Comparison of ENCODE assay signal across 1 cellular context in the genomic region with DNA sequence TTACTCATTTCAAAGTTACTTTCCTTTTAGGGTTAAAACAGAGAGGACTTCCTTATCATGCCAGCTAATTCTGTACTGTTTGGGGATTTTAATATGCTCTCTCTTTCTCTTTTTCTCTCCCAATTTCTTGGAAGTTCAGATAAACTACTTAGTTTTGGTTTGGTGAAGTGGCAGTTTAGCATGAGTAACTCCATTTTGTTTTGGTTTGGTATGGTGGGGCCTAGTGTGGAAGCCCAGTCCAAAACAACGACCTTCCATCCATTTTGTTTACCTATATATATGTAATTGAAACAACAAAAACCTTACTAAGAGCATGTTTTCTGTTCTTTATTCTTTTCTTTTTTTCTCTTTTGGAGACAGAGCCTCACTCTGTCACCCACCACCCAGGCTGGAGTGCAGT.
TF ChIP-seq lines count a peak whose summit lies in the region.

No MANE protein-coding gene starts in this region.

TF ChIP-seq in K562, 482 proteins besides CTCF, POLR2A, EP300 and RAD21 (continued from another document and continues in another):
- TF ChIP-seq, protein P1, sequence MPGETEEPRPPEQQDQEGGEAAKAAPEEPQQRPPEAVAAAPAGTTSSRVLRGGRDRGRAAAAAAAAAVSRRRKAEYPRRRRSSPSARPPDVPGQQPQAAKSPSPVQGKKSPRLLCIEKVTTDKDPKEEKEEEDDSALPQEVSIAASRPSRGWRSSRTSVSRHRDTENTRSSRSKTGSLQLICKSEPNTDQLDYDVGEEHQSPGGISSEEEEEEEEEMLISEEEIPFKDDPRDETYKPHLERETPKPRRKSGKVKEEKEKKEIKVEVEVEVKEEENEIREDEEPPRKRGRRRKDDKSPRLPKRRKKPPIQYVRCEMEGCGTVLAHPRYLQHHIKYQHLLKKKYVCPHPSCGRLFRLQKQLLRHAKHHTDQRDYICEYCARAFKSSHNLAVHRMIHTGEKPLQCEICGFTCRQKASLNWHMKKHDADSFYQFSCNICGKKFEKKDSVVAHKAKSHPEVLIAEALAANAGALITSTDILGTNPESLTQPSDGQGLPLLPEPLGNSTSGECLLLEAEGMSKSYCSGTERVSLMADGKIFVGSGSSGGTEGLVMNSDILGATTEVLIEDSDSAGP (CRISPR knock-in tag; IDR thresholded peaks at IDR 0.05), result no peak
- TF ChIP-seq ATF4 (CRISPR knock-in tag; IDR thresholded peaks at IDR 0.05) (peak; percentile 75), ZNF212 (CRISPR knock-in tag; IDR thresholded peaks at IDR 0.05) (peak; percentile 76; the same call in 1 of the 2 replicates), POLR3G (IDR thresholded peaks at IDR 0.05; ENCODE audit: extremely low read depth, insufficient read length, insufficient replicate concordance) (no peak), ZNF707 (CRISPR knock-in tag; conservative IDR thresholded peaks at IDR 0.05) (peak; percentile 67), SREBF2 (CRISPR knock-in tag; IDR thresholded peaks at IDR 0.05) (no peak), ZNF263 (CRISPR knock-in tag; IDR thresholded peaks at IDR 0.05; ENCODE audit: borderline replicate concordance) (no peak), CSDE1 (IDR thresholded peaks at IDR 0.05) (no peak), ZNF239 (CRISPR knock-in tag; IDR thresholded peaks at IDR 0.05) (peak; percentile 86), ZNF347 (CRISPR knock-in tag; IDR thresholded peaks at IDR 0.05; ENCODE audit: low read depth) (no peak), RREB1 (CRISPR knock-in tag; IDR thresholded peaks at IDR 0.05) (peak; percentile 73; the same call in 1 of the 2 replicates), ILK (tag; IDR thresholded peaks at IDR 0.05; ENCODE audit: borderline replicate concordance, low read depth) (peak; percentile 88), ZNF274 (IDR thresholded peaks at IDR 0.05; ENCODE audit: borderline replicate concordance, low read depth, low read length) (no peak), ZKSCAN1 (IDR thresholded peaks at IDR 0.05; ENCODE audit: low read depth, low read length) (no peak), NFXL1 (CRISPR knock-in tag; IDR thresholded peaks at IDR 0.05) (peak; percentile 94), NR2C1 (IDR thresholded peaks at IDR 0.05) (no peak), NR2C1 (tag; IDR thresholded peaks at IDR 0.05) (peak; percentile 88), NCOA1 (IDR thresholded peaks at IDR 0.05; ENCODE audit: low read depth) (no peak), ZFP1 (CRISPR knock-in tag; IDR thresholded peaks at IDR 0.05) (peak; percentile 76; the same call in 1 of the 2 replicates), ATF2 (CRISPR knock-in tag; IDR thresholded peaks at IDR 0.05) (no peak), ZNF584 (CRISPR knock-in tag; IDR thresholded peaks at IDR 0.05; ENCODE audit: low read depth) (peak; percentile 84), MAFK (IDR thresholded peaks at IDR 0.05; ENCODE audit: low read length) (no peak), RNF2 (IDR thresholded peaks at IDR 0.05) (no peak), NFIX (CRISPR knock-in tag; IDR thresholded peaks at IDR 0.05; ENCODE audit: low read depth) (peak; percentile 37; the same call in 1 of the 2 replicates), PATZ1 (CRISPR knock-in tag; IDR thresholded peaks at IDR 0.05; ENCODE audit: borderline replicate concordance) (peak; percentile 86), BCOR (IDR thresholded peaks at IDR 0.05) (no peak), RBM15 (IDR thresholded peaks at IDR 0.05; ENCODE audit: insufficient read depth, low read length) (no peak), ZNF699 (CRISPR knock-in tag; IDR thresholded peaks at IDR 0.05; ENCODE audit: insufficient replicate concordance) (no peak), ETV5 (CRISPR knock-in tag; IDR thresholded peaks at IDR 0.05; ENCODE audit: low read depth) (no peak), BRD9 (IDR thresholded peaks at IDR 0.05; ENCODE audit: low read depth, partially characterized antibody) (no peak), ZNF75A (CRISPR knock-in tag; IDR thresholded peaks at IDR 0.05) (0 out of 2 replicates have a peak, but pooled peaks have one; percentile 65)
- TF ChIP-seq, protein P2, sequence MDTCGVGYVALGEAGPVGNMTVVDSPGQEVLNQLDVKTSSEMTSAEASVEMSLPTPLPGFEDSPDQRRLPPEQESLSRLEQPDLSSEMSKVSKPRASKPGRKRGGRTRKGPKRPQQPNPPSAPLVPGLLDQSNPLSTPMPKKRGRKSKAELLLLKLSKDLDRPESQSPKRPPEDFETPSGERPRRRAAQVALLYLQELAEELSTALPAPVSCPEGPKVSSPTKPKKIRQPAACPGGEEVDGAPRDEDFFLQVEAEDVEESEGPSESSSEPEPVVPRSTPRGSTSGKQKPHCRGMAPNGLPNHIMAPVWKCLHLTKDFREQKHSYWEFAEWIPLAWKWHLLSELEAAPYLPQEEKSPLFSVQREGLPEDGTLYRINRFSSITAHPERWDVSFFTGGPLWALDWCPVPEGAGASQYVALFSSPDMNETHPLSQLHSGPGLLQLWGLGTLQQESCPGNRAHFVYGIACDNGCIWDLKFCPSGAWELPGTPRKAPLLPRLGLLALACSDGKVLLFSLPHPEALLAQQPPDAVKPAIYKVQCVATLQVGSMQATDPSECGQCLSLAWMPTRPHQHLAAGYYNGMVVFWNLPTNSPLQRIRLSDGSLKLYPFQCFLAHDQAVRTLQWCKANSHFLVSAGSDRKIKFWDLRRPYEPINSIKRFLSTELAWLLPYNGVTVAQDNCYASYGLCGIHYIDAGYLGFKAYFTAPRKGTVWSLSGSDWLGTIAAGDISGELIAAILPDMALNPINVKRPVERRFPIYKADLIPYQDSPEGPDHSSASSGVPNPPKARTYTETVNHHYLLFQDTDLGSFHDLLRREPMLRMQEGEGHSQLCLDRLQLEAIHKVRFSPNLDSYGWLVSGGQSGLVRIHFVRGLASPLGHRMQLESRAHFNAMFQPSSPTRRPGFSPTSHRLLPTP (IDR thresholded peaks at IDR 0.05; ENCODE audit: borderline replicate concordance, extremely low read depth, insufficient read length), result no peak
- TF ChIP-seq, protein P3, sequence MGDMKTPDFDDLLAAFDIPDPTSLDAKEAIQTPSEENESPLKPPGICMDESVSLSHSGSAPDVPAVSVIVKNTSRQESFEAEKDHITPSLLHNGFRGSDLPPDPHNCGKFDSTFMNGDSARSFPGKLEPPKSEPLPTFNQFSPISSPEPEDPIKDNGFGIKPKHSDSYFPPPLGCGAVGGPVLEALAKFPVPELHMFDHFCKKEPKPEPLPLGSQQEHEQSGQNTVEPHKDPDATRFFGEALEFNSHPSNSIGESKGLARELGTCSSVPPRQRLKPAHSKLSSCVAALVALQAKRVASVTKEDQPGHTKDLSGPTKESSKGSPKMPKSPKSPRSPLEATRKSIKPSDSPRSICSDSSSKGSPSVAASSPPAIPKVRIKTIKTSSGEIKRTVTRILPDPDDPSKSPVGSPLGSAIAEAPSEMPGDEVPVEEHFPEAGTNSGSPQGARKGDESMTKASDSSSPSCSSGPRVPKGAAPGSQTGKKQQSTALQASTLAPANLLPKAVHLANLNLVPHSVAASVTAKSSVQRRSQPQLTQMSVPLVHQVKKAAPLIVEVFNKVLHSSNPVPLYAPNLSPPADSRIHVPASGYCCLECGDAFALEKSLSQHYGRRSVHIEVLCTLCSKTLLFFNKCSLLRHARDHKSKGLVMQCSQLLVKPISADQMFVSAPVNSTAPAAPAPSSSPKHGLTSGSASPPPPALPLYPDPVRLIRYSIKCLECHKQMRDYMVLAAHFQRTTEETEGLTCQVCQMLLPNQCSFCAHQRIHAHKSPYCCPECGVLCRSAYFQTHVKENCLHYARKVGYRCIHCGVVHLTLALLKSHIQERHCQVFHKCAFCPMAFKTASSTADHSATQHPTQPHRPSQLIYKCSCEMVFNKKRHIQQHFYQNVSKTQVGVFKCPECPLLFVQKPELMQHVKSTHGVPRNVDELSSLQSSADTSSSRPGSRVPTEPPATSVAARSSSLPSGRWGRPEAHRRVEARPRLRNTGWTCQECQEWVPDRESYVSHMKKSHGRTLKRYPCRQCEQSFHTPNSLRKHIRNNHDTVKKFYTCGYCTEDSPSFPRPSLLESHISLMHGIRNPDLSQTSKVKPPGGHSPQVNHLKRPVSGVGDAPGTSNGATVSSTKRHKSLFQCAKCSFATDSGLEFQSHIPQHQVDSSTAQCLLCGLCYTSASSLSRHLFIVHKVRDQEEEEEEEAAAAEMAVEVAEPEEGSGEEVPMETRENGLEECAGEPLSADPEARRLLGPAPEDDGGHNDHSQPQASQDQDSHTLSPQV (IDR thresholded peaks at IDR 0.05), result peak; percentile 98
- TF ChIP-seq, protein P4, sequence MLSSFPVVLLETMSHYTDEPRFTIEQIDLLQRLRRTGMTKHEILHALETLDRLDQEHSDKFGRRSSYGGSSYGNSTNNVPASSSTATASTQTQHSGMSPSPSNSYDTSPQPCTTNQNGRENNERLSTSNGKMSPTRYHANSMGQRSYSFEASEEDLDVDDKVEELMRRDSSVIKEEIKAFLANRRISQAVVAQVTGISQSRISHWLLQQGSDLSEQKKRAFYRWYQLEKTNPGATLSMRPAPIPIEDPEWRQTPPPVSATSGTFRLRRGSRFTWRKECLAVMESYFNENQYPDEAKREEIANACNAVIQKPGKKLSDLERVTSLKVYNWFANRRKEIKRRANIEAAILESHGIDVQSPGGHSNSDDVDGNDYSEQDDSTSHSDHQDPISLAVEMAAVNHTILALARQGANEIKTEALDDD (IDR thresholded peaks at IDR 0.05), result no peak
- TF ChIP-seq, protein P5, sequence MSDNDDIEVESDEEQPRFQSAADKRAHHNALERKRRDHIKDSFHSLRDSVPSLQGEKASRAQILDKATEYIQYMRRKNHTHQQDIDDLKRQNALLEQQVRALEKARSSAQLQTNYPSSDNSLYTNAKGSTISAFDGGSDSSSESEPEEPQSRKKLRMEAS (CRISPR knock-in tag; IDR thresholded peaks at IDR 0.05), result no peak
